Comparison of ENCODE assay signal across 24 cellular contexts in the genomic region with DNA sequence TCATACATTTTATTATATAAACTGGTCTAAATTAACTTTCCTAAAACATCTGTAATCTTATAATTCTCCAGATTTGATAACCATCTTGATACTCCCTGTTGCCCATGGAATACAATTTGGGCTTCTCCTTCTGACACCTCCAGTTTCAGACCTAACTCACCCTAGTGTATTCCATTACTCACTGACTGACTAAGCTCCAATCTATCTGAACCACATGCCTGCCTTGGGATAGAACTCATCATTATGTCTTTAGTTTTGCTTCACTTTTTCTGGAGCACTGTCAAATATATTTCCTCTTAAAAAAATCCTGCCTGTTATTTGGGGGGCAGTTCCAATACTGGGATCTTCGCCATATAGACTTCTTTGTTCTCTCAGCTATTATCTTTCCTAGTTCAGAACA. TPM values are rescaled to one million over a fixed set of nuclear protein-coding genes. Genes with fewer than 3 reads are reported as not detected.
DNase-seq lines count a peak whose midpoint lies in the region; ATAC-seq, FAIRE-seq and TF ChIP-seq lines count a peak whose summit lies in the region.
"Had no signal": no experiment of that assay in that cellular context is flagged by ENCODE, and none has a peak within 500 bp of the region (broad histone marks: within the 10 kb centered on the region; RNA-seq: fewer than 3 reads in every experiment).

No MANE protein-coding gene starts in this region.

- H3K4me1 ChIP-seq in muscle layer of colon (ENCODE audit: insufficient read depth, low read length) (peaks cover 19% of the 10 kb centered on the region), hepatocyte (ENCODE audit: insufficient read depth) (peaks cover 19% of the 10 kb centered on the region)
- H3K4me1 ChIP-seq: parathyroid adenoma had no signal

- 97% methylated on average over 1 of the region's 1 CpG for WGBS in hepatocyte (ENCODE audit: low lambda C conversion rate, missing lambda C conversion rate)

- no peak overlapping the region for H3K9ac ChIP-seq in muscle layer of colon (ENCODE audit: low read length)
- H3K9ac ChIP-seq: parathyroid adenoma had no signal

- H3K4me3 ChIP-seq in AG10803 (ENCODE audit: low read length) = no peak overlapping the region
- no peak overlapping the region for H3K4me3 ChIP-seq in bronchial epithelial cell (ENCODE audit: low read depth, low read length)
- H3K4me3 ChIP-seq in muscle layer of colon (ENCODE audit: low read depth in 1 of 2, low read length in 2 of 2) = no peak overlapping the region
- H3K4me3 ChIP-seq in hepatocyte = no peak overlapping the region
- H3K4me3 ChIP-seq: adrenal gland, esophagus squamous epithelium, heart left ventricle had no signal

- no peaks in the 10 kb centered on the region for H3K9me2 ChIP-seq in hepatocyte (replicated peaks; ENCODE audit: insufficient read depth)

- no peak for FAIRE-seq in bronchial epithelial cell (lab: Jason Lieb, UNC)

- H3K27me3 ChIP-seq in bronchial epithelial cell (ENCODE audit: control insufficient read depth, insufficient read depth, low read length) (no peaks in the 10 kb centered on the region), muscle layer of colon (ENCODE audit: control insufficient read depth in 1 of 2, insufficient read depth in 2 of 2, low read length in 2 of 2) (no peaks in the 10 kb centered on the region), hepatocyte (no peaks in the 10 kb centered on the region)
- H3K27me3 ChIP-seq: adrenal gland, esophagus squamous epithelium had no signal

- H3K79me2 ChIP-seq in hepatocyte = no peaks in the 10 kb centered on the region
- H3K79me2 ChIP-seq: parathyroid adenoma had no signal

- H2AFZ ChIP-seq in hepatocyte = no peak overlapping the region
- H2AFZ ChIP-seq: parathyroid adenoma had no signal

- TF ChIP-seq CTCF in AG10803 (conservative IDR thresholded peaks at IDR 0.05; ENCODE audit: low read length) (no peak), bronchial epithelial cell (IDR thresholded peaks at IDR 0.05; ENCODE audit: insufficient read depth, low read length, severe bottlenecking) (no peak), hepatocyte (IDR thresholded peaks at IDR 0.05; ENCODE audit: poor library complexity) (no peak)

- ATAC-seq in GM19397 (IDR thresholded peaks at IDR 0.05; ENCODE audit: unreplicated experiment) = no peak
- ATAC-seq: heart left ventricle; naive thymus-derived CD8-positive, alpha-beta T cell; T-cell had no signal

- DNase-seq in AG10803 (ENCODE audit: low read depth) = peak; percentile 51
- DNase-seq in LHCN-M2 (ENCODE audit: low read depth) = peak; percentile 60
- DNase-seq in bronchial epithelial cell (ENCODE audit: low read depth) = peak; percentile 71
- DNase-seq in NCI-H774 (lab: John Stamatoyannopoulos, UW) = no peak
- DNase-seq in islet precursor cell = no peak
- no peak for DNase-seq in hepatocyte (ENCODE audit: low spot score)
- DNase-seq: activated CD4-positive, alpha-beta T cell treated with anti-CD3 and anti-CD28 coated beads, Interleukin-2, amount 10 ng/mL, durations not matched to agents 24 days and 14 days; activated gamma-delta T cell; adrenal gland; CD4-positive, CD25-positive, alpha-beta regulatory T cell; DMS153; esophagus squamous epithelium; heart left ventricle; naive thymus-derived CD8-positive, alpha-beta T cell; NCI-H2081; NCI-H510A treated with DMSO at 0.1 percent for 48 hours; SHP77 treated with DMSO at 0.1 percent for 48 hours; stimulated activated CD4-positive, alpha-beta T cell treated with anti-CD3 and anti-CD28 coated beads, Interleukin-2, amount 100 ng/mL, for 24 hours; T-cell had no signal

- H3K9me3 ChIP-seq in muscle layer of colon (ENCODE audit: low read length) (no peaks in the 10 kb centered on the region), hepatocyte (ENCODE audit: low read depth) (no peaks in the 10 kb centered on the region)
- H3K9me3 ChIP-seq: adrenal gland, esophagus squamous epithelium, heart left ventricle had no signal

- no peak overlapping the region for H3K4me2 ChIP-seq in hepatocyte

- H3K27ac ChIP-seq in muscle layer of colon (ENCODE audit: low read depth, low read length) (peak overlapping the region; percentile 37), hepatocyte (no peak overlapping the region)
- H3K27ac ChIP-seq: adrenal gland, esophagus squamous epithelium, HL-60, parathyroid adenoma had no signal

- H4K20me1 ChIP-seq in hepatocyte (ENCODE audit: insufficient read depth, poor library complexity, severe bottlenecking) = no peaks in the 10 kb centered on the region

- H3K36me3 ChIP-seq in bronchial epithelial cell (ENCODE audit: control insufficient read depth, insufficient read depth, low read length) (no peaks in the 10 kb centered on the region), muscle layer of colon (ENCODE audit: insufficient read depth, low read length) (no peaks in the 10 kb centered on the region), hepatocyte (replicated peaks; ENCODE audit: insufficient read depth, low read depth) (no peaks in the 10 kb centered on the region)
- H3K36me3 ChIP-seq: adrenal gland, esophagus squamous epithelium, heart left ventricle had no signal

RNA-seq across cellular contexts. Expression of gene FOXP2, which starts 4.9 kb away (rescaled TPM):
- total RNA-seq in LHCN-M2 (2014; rRNA removed) (0.34 and 0.71 TPM in 2 replicates), bronchial epithelial cell (5.3 and 7.9 TPM in 2 replicates), hepatocyte (14.7 and 21.1 TPM in 2 replicates)
- polyA plus RNA-seq in LHCN-M2 (2012) = 0.19 TPM
- 8.1 and 10.0 TPM in 2 replicates for polyA plus RNA-seq in hepatocyte
- total RNA-seq: A673; CD4-positive, CD25-positive, alpha-beta regulatory T cell; naive thymus-derived CD8-positive, alpha-beta T cell had no signal
- polyA plus RNA-seq: CD4-positive, CD25-positive, alpha-beta regulatory T cell; naive thymus-derived CD8-positive, alpha-beta T cell had no signal

Comparison
In these comparisons a context has a peak if more than half of its experiments do, and no peak if none do; other contexts are left out.
1. DNase-seq: peak in AG10803 (single experiment), LHCN-M2 (single experiment) and bronchial epithelial cell (single experiment); none in NCI-H774 (single experiment), islet precursor cell (single experiment) and hepatocyte (single experiment).